15 cellular contexts compared by ENCODE assay signal in genomic region chr13:65913173-65913572, GRCh38.
A peak's percentile ranks its signal among the peaks of the same experiment; 100 is the strongest.
DNase-seq lines count a peak whose midpoint lies in the region; FAIRE-seq and TF ChIP-seq lines count a peak whose summit lies in the region.
"Had no signal": no experiment of that assay in that cellular context is flagged by ENCODE, and none has a peak within 500 bp of the region (broad histone marks: within the 10 kb centered on the region; RNA-seq: fewer than 3 reads in every experiment).

No MANE protein-coding gene starts in this region.

- TF ChIP-seq POLR2A in endothelial cell of umbilical vein (IDR thresholded peaks at IDR 0.05; ENCODE audit: low read depth, low read length), result peak; percentile 54
- TF ChIP-seq POLR2A in esophagus squamous epithelium (IDR thresholded peaks at IDR 0.05), result no peak

- no peak overlapping the region for H3K27ac Mint-ChIP-seq in endodermal cell
- H3K27ac Mint-ChIP-seq: nephron; stimulated activated naive CD8-positive, alpha-beta T cell treated with anti-CD3 and anti-CD28 coated beads, Interleukin-15, Interleukin-2, amounts not matched to agents 100 ng/mL and 50 ng/mL, for 24 hours had no signal

- intact Hi-C loops in endothelial cell of umbilical vein (cut with micrococcal nuclease), result loop anchor here (1.0 to 10.0 kb wide), 7 partner anchors 20 to 1676 kb away; partner anchors contain the start of gene PCDH9
- intact Hi-C loops in esophagus squamous epithelium (cut with DNase I), result no loop called here

- dilution Hi-C loops in endothelial cell of umbilical vein (cut with MboI; ENCODE audit: extremely low pct_ligation_motif_present, low sequenced_read_pairs), result no loop called here

- no peaks in the 10 kb centered on the region for H3K9me2 ChIP-seq in OCI-LY1 (ENCODE audit: low read depth, low read length)

- TF ChIP-seq CTCF in AG10803 (conservative IDR thresholded peaks at IDR 0.05; ENCODE audit: low read length) (no peak), OCI-LY1 (IDR thresholded peaks at IDR 0.05; ENCODE audit: low read length) (no peak), endothelial cell of umbilical vein (IDR thresholded peaks at IDR 0.05; ENCODE audit: extremely low read depth in 1 of 2, insufficient read depth in 1 of 2, low read depth in 1 of 2, low read length in 2 of 2) (no peak), esophagus squamous epithelium (IDR thresholded peaks at IDR 0.05) (no peak), endodermal cell (conservative IDR thresholded peaks at IDR 0.05) (no peak)

- H3K9me3 ChIP-seq in OCI-LY1 (ENCODE audit: low read length) (peaks cover 8% of the 10 kb centered on the region), endothelial cell of umbilical vein (replicated peaks; ENCODE audit: control insufficient read depth, insufficient read depth, low read length) (peaks cover 2% of the 10 kb centered on the region), esophagus squamous epithelium (peaks cover 0 to 15% (median 0%) of the 10 kb centered on the region in 3 donors), endodermal cell (ENCODE audit: control insufficient read depth, low read length) (no peaks in the 10 kb centered on the region)

- H3K4me1 ChIP-seq in OCI-LY1 (ENCODE audit: insufficient read depth, low read length, severe bottlenecking) (peaks cover 18% of the 10 kb centered on the region), endothelial cell of umbilical vein (ENCODE audit: control insufficient read depth, extremely low read depth, insufficient read depth, low read length) (peaks cover 38% of the 10 kb centered on the region), esophagus squamous epithelium (no peaks in the 10 kb centered on the region), endodermal cell (ENCODE audit: control insufficient read depth, insufficient read depth, low read length) (no peaks in the 10 kb centered on the region)
- H3K4me1 ChIP-seq: HAP-1 had no signal

- H3K79me2 ChIP-seq in OCI-LY1 (ENCODE audit: insufficient read depth, low read length) (no peaks in the 10 kb centered on the region), endothelial cell of umbilical vein (ENCODE audit: control insufficient read depth, insufficient read depth, low read length) (no peaks in the 10 kb centered on the region)

- H3K9me3 Mint-ChIP-seq in endodermal cell, result no peaks in the 10 kb centered on the region

- BruUV-seq in endothelial cell of umbilical vein (replicated peaks; lab: Mats Ljungman, UMichigan), result no TSS peak

- no peaks in the 10 kb centered on the region for H3K36me3 ChIP-seq in OCI-LY1 (ENCODE audit: insufficient read depth, low read length)
- H3K36me3 ChIP-seq in endothelial cell of umbilical vein (ENCODE audit: control insufficient read depth in 2 of 2, extremely low read depth in 1 of 2, insufficient read depth in 2 of 2, low read length in 2 of 2), result no peaks in the 10 kb centered on the region
- no peaks in the 10 kb centered on the region for H3K36me3 ChIP-seq in esophagus squamous epithelium
- H3K36me3 ChIP-seq in endodermal cell (ENCODE audit: control insufficient read depth, insufficient read depth, low read length), result no peaks in the 10 kb centered on the region
- H3K36me3 ChIP-seq: HAP-1 had no signal

- H3K27me3 ChIP-seq in OCI-LY1 (ENCODE audit: insufficient read depth, low read length) (no peaks in the 10 kb centered on the region), endothelial cell of umbilical vein (ENCODE audit: control insufficient read depth in 2 of 2, insufficient read depth in 2 of 2, low read length in 2 of 2) (no peaks in the 10 kb centered on the region), esophagus squamous epithelium (no peaks in the 10 kb centered on the region), endodermal cell (ENCODE audit: control insufficient read depth, insufficient read depth, low read length, poor library complexity, severe bottlenecking) (peaks cover 35% of the 10 kb centered on the region)

- 16 to 17% methylated on average over 2 of the region's 2 CpGs for WGBS in esophagus squamous epithelium, 2 donors
- WGBS in endodermal cell (ENCODE audit: insufficient coverage in 1 of 2, insufficient read length in 1 of 2), 2 experiments, result 85 to 89% methylated on average over 2 of the region's 2 CpGs

- H3K4me3 Mint-ChIP-seq in endodermal cell, result no peak overlapping the region
- H3K4me3 Mint-ChIP-seq: nephron; stimulated activated naive CD8-positive, alpha-beta T cell treated with anti-CD3 and anti-CD28 coated beads, Interleukin-15, Interleukin-2, amounts not matched to agents 100 ng/mL and 50 ng/mL, for 24 hours had no signal

- H3K4me1 Mint-ChIP-seq in endodermal cell, result peaks cover 4% of the 10 kb centered on the region

- peaks cover 17% of the 10 kb centered on the region for H3K27me3 Mint-ChIP-seq in endodermal cell (ENCODE audit: insufficient read depth)

- peak; percentile 79 for DNase-seq in AG10803 (ENCODE audit: low read depth)
- peak; percentile 94 for DNase-seq in endothelial cell of umbilical vein (ENCODE audit: low read depth, low spot score)
- peak; percentile 17 to 94 for DNase-seq in lung microvascular endothelial cell (ENCODE audit: low read depth in 2 of 2)
- DNase-seq in DMS53 treated with DMSO at 0.1 percent for 48 hours (lab: John Stamatoyannopoulos, UW; ENCODE audit: unreplicated experiment), result no peak
- DNase-seq in esophagus squamous epithelium (lab: John Stamatoyannopoulos, UW), result no peak
- no peak for DNase-seq in endodermal cell
- DNase-seq in ecto neural progenitor cell (ENCODE audit: low spot score), result no peak
- DNase-seq: activated effector memory CD4-positive, alpha-beta T cell treated with Interleukin-2 at 50 U/mL for 16 hours; C1 segment of cervical spinal cord; stimulated activated CD4-positive, alpha-beta T cell treated with anti-CD3 and anti-CD28 coated beads, Interleukin-2, amount 100 ng/mL, for 48 hours had no signal

- H4K20me1 ChIP-seq in OCI-LY1 (ENCODE audit: insufficient read depth, low read length) (no peaks in the 10 kb centered on the region), endothelial cell of umbilical vein (replicated peaks; ENCODE audit: control insufficient read depth, extremely low read depth, insufficient read depth, low read length) (no peaks in the 10 kb centered on the region)

- FAIRE-seq in endothelial cell of umbilical vein (lab: Jason Lieb, UNC), result peak; percentile 78
- FAIRE-seq: GM19239 had no signal

- H2AFZ ChIP-seq in OCI-LY1 (ENCODE audit: low read length) (peak overlapping the region; percentile 51), endothelial cell of umbilical vein (ENCODE audit: low read depth, low read length) (peak overlapping the region; percentile 8)

- CTCF ChIA-PET in endothelial cell of umbilical vein (lab: Charles Lee), result interaction anchor here (0.8 to 1.5 kb wide), 6 partner anchors 17 to 1311 kb away, joined by 3 to 8 read pairs (median 4); no protein-coding TSS in a partner anchor

- no peaks in the 10 kb centered on the region for H3K9me1 ChIP-seq in endothelial cell of umbilical vein (replicated peaks; ENCODE audit: control insufficient read depth, extremely low read depth, insufficient read depth, low read length)

- H3K27ac ChIP-seq in OCI-LY1 (ENCODE audit: low read depth, low read length, poor library complexity, severe bottlenecking) (no peak overlapping the region), endothelial cell of umbilical vein (ENCODE audit: insufficient read depth, low read depth, low read length) (peak overlapping the region; percentile 99), esophagus squamous epithelium (peak overlapping the region in 1 of 4 donors; percentile 16), endodermal cell (ENCODE audit: low read depth, low read length) (no peak overlapping the region)

- H3K36me3 Mint-ChIP-seq in endodermal cell (ENCODE audit: low read depth), result no peaks in the 10 kb centered on the region

- POLR2A ChIA-PET in endothelial cell of umbilical vein (lab: Charles Lee), result interaction anchor here (0.7 to 2.9 kb wide), 2 partner anchors 20 to 890 kb away, joined by 3 to 11 read pairs; no protein-coding TSS in a partner anchor

- H3K4me3 ChIP-seq in AG10803 (ENCODE audit: low read length), result no peak overlapping the region
- H3K4me3 ChIP-seq in OCI-LY1 (ENCODE audit: low read depth, low read length, poor library complexity, severe bottlenecking), result no peak overlapping the region
- peak overlapping the region in 1 of 3 experiments; percentile 31 for H3K4me3 ChIP-seq in endothelial cell of umbilical vein (replicated peaks in 1 of 3; ENCODE audit: insufficient read depth in 1 of 3, low read depth in 1 of 3, low read length in 3 of 3)
- no peak overlapping the region for H3K4me3 ChIP-seq in esophagus squamous epithelium
- no peak overlapping the region for H3K4me3 ChIP-seq in endodermal cell (ENCODE audit: low read length)
- H3K4me3 ChIP-seq: HAP-1 had no signal

- no peaks in the 10 kb centered on the region for H3F3A ChIP-seq in OCI-LY1 (ENCODE audit: insufficient read depth, low read length)

- H3K4me2 ChIP-seq in OCI-LY1 (ENCODE audit: low read length), result no peak overlapping the region
- H3K4me2 ChIP-seq in endothelial cell of umbilical vein (ENCODE audit: insufficient read depth, low read length), result peak overlapping the region; percentile 75

- H3K9ac ChIP-seq in OCI-LY1 (ENCODE audit: low read length) (no peak overlapping the region), endothelial cell of umbilical vein (replicated peaks; ENCODE audit: extremely low read depth, insufficient read depth, low read length) (peak overlapping the region; percentile 84), endodermal cell (ENCODE audit: extremely low read depth, low read length, poor library complexity, severe bottlenecking) (no peak overlapping the region)

TF ChIP-seq in endothelial cell of umbilical vein, 7 proteins besides CTCF, POLR2A, EP300 and RAD21:
- TF ChIP-seq FOS (IDR thresholded peaks at IDR 0.05; ENCODE audit: borderline replicate concordance, insufficient read depth, low read length) (peak; percentile 94), JUN (IDR thresholded peaks at IDR 0.05; ENCODE audit: borderline replicate concordance, insufficient read depth, insufficient read length, low read depth) (peak; percentile 100), EZH2 (IDR thresholded peaks at IDR 0.05; ENCODE audit: borderline replicate concordance, low read depth, low read length, severe bottlenecking) (no peak), MAX (IDR thresholded peaks at IDR 0.05; ENCODE audit: insufficient read depth, insufficient read length) (no peak), MYC (IDR thresholded peaks at IDR 0.05; ENCODE audit: low read depth, low read length) (no peak), GATA2 (IDR thresholded peaks at IDR 0.05; ENCODE audit: insufficient read depth, insufficient read length, low read depth, low read length) (peak; percentile 8), POLR2AphosphoS5 (IDR thresholded peaks at IDR 0.05; ENCODE audit: insufficient read depth, low read depth, low read length) (peak; percentile 78)

Comparison
In these comparisons a context has a peak if more than half of its experiments do, and no peak if none do; other contexts are left out.
1. DNase-seq: peak in AG10803 (single experiment), endothelial cell of umbilical vein (single experiment) and lung microvascular endothelial cell (2 of 2); none in DMS53 treated with DMSO at 0.1 percent for 48 hours (single experiment), esophagus squamous epithelium (single experiment), endodermal cell (single experiment) and ecto neural progenitor cell (single experiment).